Comparison of ENCODE assay signal across 9 cellular contexts in the genomic region with DNA sequence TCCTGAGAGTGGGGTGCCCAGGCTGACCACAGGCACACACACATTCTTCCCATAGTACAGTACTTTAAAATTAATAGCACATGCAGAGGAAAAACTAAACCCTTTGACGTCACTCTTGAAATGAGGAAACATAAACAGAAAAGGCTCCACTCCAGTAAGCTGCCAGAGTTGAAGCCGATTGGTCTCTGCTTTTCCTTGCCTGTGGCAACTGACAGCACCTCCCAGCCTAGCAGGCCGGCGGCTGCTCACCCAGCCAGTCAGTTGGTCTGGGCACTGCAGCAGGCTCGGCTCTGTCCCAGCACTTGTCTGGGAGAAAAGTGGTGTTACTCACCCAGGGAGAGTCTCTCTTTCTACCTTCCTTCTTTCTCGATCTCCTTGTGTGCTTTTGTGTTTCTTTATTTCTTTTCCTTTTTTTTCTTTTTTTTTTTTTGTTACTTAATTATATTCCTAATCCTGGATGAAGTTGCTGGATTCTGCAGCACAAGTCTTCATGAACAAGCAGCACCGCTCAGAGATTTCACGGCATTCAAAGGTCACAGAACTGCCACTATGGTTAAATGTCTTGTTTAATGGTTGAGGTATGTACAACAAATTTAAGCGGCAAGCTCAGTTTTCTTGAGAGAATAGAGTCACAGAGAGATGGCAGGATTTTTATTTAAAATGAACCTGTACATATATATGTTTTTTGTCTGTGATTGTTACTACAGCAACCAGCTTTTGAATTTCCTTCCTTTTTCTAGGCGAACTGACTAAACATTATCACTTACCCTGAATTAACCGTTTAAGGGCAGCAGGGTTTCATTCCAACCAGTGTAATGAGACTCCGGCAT. TPM values are rescaled to one million over a fixed set of nuclear protein-coding genes. Genes with fewer than 3 reads are reported as not detected.
DNase-seq lines count a peak whose midpoint lies in the region; ATAC-seq and TF ChIP-seq lines count a peak whose summit lies in the region.
"Had no signal": no experiment of that assay in that cellular context is flagged by ENCODE, and none has a peak within 500 bp of the region (broad histone marks: within the 10 kb centered on the region; RNA-seq: fewer than 3 reads in every experiment).

A gene (plus strand): TSS at position 260 of the 830 bp plus-strand sequence.

- DNase-seq in NCI-H2171 treated with DMSO at 0.1 percent for 48 hours (lab: John Stamatoyannopoulos, UW) (peak; percentile 1), NCI-H2171 (lab: John Stamatoyannopoulos, UW) (no peak), NCI-H446 treated with DMSO at 0.1 percent for 48 hours (lab: John Stamatoyannopoulos, UW) (peak; percentile 90), epithelial cell of proximal tubule (ENCODE audit: low read depth) (peak; percentile 83), mucosa of descending colon (peak; percentile 72 to 83 (median 80))
- DNase-seq in activated T-cell treated with anti-CD3 and anti-CD28 coated beads, Interleukin-2, amount 50 U/mL, for 1 hour: peak; percentile 48
- peak; percentile 58 for DNase-seq in stimulated activated naive CD8-positive, alpha-beta T cell treated with anti-CD3 and anti-CD28 coated beads, Interleukin-15, Interleukin-2, amounts not matched to agents 100 U/mL and 50 U/mL, for 24 hours

- H3K4me1 ChIP-seq in mucosa of descending colon (ENCODE audit: low read depth): no peaks in the 10 kb centered on the region
- H3K4me1 ChIP-seq: Caco-2 had no signal

- peak; percentile 62 for ATAC-seq in HG02840 (IDR thresholded peaks at IDR 0.05; ENCODE audit: low FRiP score, unreplicated experiment)
- ATAC-seq in mucosa of descending colon: peak; percentile 97
- ATAC-seq in stimulated activated naive CD8-positive, alpha-beta T cell treated with anti-CD3 and anti-CD28 coated beads, Interleukin-15, Interleukin-2, amounts not matched to agents 100 U/mL and 50 U/mL, for 24 hours: peak; percentile 91

- no peaks in the 10 kb centered on the region for H3K9me3 ChIP-seq in mucosa of descending colon
- H3K9me3 ChIP-seq: Caco-2 had no signal

- no peaks in the 10 kb centered on the region for H3K36me3 ChIP-seq in mucosa of descending colon (ENCODE audit: low read depth)

- intact Hi-C loops in mucosa of descending colon (cut with DNase I, micrococcal nuclease): no loop called here

- peak within 1 kb of the TSS; percentile 51 for H3K4me3 ChIP-seq in epithelial cell of proximal tubule (ENCODE audit: low read depth, low read length)
- no peak within 1 kb of the TSS for H3K4me3 ChIP-seq in mucosa of descending colon

- TF ChIP-seq CTCF in epithelial cell of proximal tubule (conservative IDR thresholded peaks at IDR 0.05; ENCODE audit: low read depth, low read length) (no peak), mucosa of descending colon (IDR thresholded peaks at IDR 0.05) (no peak)

RNA-seq across cellular contexts. Expression of the gene that starts here (rescaled TPM):
- total RNA-seq in epithelial cell of proximal tubule (1.2 and 2.4 TPM in 2 replicates), mucosa of descending colon (1 to 10 TPM; 2.1 to 4.0 (median 2.2) TPM)
- total RNA-seq: Caco-2 had no signal
